ENCODE assay signal across 8 cellular contexts in genomic region chr6:147205690-147206600, GRCh38. TPM values are rescaled to one million over a fixed set of nuclear protein-coding genes. Genes with fewer than 3 reads are reported as not detected.
A peak's percentile ranks its signal among the peaks of the same experiment; 100 is the strongest.
DNase-seq lines count a peak whose midpoint lies in the region; ATAC-seq and TF ChIP-seq lines count a peak whose summit lies in the region.

No MANE protein-coding gene starts in this region.

- no peak overlapping the region for H3K27ac ChIP-seq in PC-9
- H3K27ac ChIP-seq in parathyroid adenoma: peak overlapping the region; percentile 100

- H3K9me3 ChIP-seq in PC-9 (ENCODE audit: insufficient read depth, low read depth) (no peaks in the 10 kb centered on the region), parathyroid adenoma (ENCODE audit: control insufficient read depth, low read length) (no peaks in the 10 kb centered on the region)

- H3K79me2 ChIP-seq in PC-9 (ENCODE audit: low read depth): peaks cover 38% of the 10 kb centered on the region
- H3K79me2 ChIP-seq in parathyroid adenoma: peaks cover 44% of the 10 kb centered on the region

- no peak for ATAC-seq in effector memory CD8-positive, alpha-beta T cell (replicated peaks)

- POLR2A ChIA-PET in PC-9 (lab: Charles Lee; ENCODE audit: unreplicated experiment): no interaction called here

- no peak for TF ChIP-seq CTCF in PC-9 (conservative IDR thresholded peaks at IDR 0.05)
- TF ChIP-seq CTCF in parathyroid adenoma (IDR thresholded peaks at IDR 0.05): no peak
- no peak for TF ChIP-seq CTCF in lower leg skin (IDR thresholded peaks at IDR 0.05)

- no peaks in the 10 kb centered on the region for H3K9me3 Mint-ChIP-seq in activated naive CD4-positive, alpha-beta T cell treated with anti-CD3 and anti-CD28 coated beads for 36 hours
- no peaks in the 10 kb centered on the region for H3K9me3 Mint-ChIP-seq in effector memory CD8-positive, alpha-beta T cell

- 45 to 49% methylated on average over 5 of the region's 5 CpGs for WGBS in lower leg skin, 2 donors

- H4K20me1 ChIP-seq in PC-9 (ENCODE audit: insufficient read depth): no peaks in the 10 kb centered on the region

- intact Hi-C loops in activated naive CD4-positive, alpha-beta T cell treated with anti-CD3 and anti-CD28 coated beads for 36 hours (cut with micrococcal nuclease): loop anchor here (10.0 kb wide), 1 partner anchor 1939 kb away; no protein-coding TSS in a partner anchor
- intact Hi-C loops in PC-9 (cut with micrococcal nuclease; ENCODE audit: unreplicated experiment): no loop called here
- intact Hi-C loops in lower leg skin (cut with DNase I; ENCODE audit: low total_unique reads): no loop called here

- no peak for TF ChIP-seq POLR2A in lower leg skin (IDR thresholded peaks at IDR 0.05)

- H3K4me1 Mint-ChIP-seq in activated naive CD4-positive, alpha-beta T cell treated with anti-CD3 and anti-CD28 coated beads for 36 hours (ENCODE audit: low read depth): peaks cover 29% of the 10 kb centered on the region
- H3K4me1 Mint-ChIP-seq in effector memory CD8-positive, alpha-beta T cell (ENCODE audit: low read depth in 2 of 2): peaks cover 27 to 43% of the 10 kb centered on the region in 2 donors

- H3K9me2 ChIP-seq in PC-9 (ENCODE audit: insufficient read depth): no peaks in the 10 kb centered on the region

- H3K4me1 ChIP-seq in PC-9 (replicated peaks; ENCODE audit: insufficient read depth) (peaks cover 29% of the 10 kb centered on the region), parathyroid adenoma (peaks cover 7% of the 10 kb centered on the region)

- CTCF ChIA-PET in activated naive CD4-positive, alpha-beta T cell treated with anti-CD3 and anti-CD28 coated beads for 36 hours (lab: Charles Lee): no interaction called here
- CTCF ChIA-PET in PC-9 (lab: Charles Lee): no interaction called here

- H3K27me3 ChIP-seq in PC-9 (ENCODE audit: insufficient read depth, low read depth): no peaks in the 10 kb centered on the region
- H3K27me3 ChIP-seq in parathyroid adenoma (ENCODE audit: control insufficient read depth, insufficient read depth, low read length): no peaks in the 10 kb centered on the region

- H3K4me2 ChIP-seq in PC-9: peak overlapping the region; percentile 83
- peak overlapping the region; percentile 79 for H3K4me2 ChIP-seq in parathyroid adenoma (ENCODE audit: low read length)

- DNase-seq in activated naive CD4-positive, alpha-beta T cell treated with anti-CD3 and anti-CD28 coated beads for 36 hours: no peak
- no peak for DNase-seq in activated naive CD4-positive, alpha-beta T cell treated with anti-CD3 and anti-CD28 coated beads, Interleukin-2, amount 50 U/mL, for 16 hours
- DNase-seq in PC-9 (no peak), NCI-H1694 treated with DMSO at 0.1 percent for 48 hours (lab: John Stamatoyannopoulos, UW) (no peak), lower leg skin (ENCODE audit: low spot score in 2 of 2) (no peak)
- DNase-seq in effector memory CD8-positive, alpha-beta T cell: no peak
- no peak for DNase-seq in stimulated activated CD4-positive, alpha-beta T cell treated with anti-CD3 and anti-CD28 coated beads, Interleukin-4, amount 100 ng/mL, for 1 hour

- H3K36me3 Mint-ChIP-seq in activated naive CD4-positive, alpha-beta T cell treated with anti-CD3 and anti-CD28 coated beads for 36 hours (ENCODE audit: low read depth): peaks cover 8% of the 10 kb centered on the region
- peaks cover 26% of the 10 kb centered on the region for H3K36me3 Mint-ChIP-seq in effector memory CD8-positive, alpha-beta T cell (ENCODE audit: insufficient read depth)

- H3K27me3 Mint-ChIP-seq in activated naive CD4-positive, alpha-beta T cell treated with anti-CD3 and anti-CD28 coated beads for 36 hours (ENCODE audit: low read depth): no peaks in the 10 kb centered on the region
- no peaks in the 10 kb centered on the region for H3K27me3 Mint-ChIP-seq in effector memory CD8-positive, alpha-beta T cell

- peak overlapping the region; percentile 65 for H3K4me3 Mint-ChIP-seq in activated naive CD4-positive, alpha-beta T cell treated with anti-CD3 and anti-CD28 coated beads for 36 hours
- H3K4me3 Mint-ChIP-seq in effector memory CD8-positive, alpha-beta T cell: peak overlapping the region; percentile 92 to 93

- H2AFZ ChIP-seq in PC-9 (no peak overlapping the region), parathyroid adenoma (no peak overlapping the region)

- peaks cover 14% of the 10 kb centered on the region for H3F3A ChIP-seq in PC-9 (ENCODE audit: insufficient read depth, low read depth)

- peak overlapping the region; percentile 100 for H3K9ac ChIP-seq in parathyroid adenoma

- H3K36me3 ChIP-seq in PC-9 (ENCODE audit: low read depth) (no peaks in the 10 kb centered on the region), parathyroid adenoma (ENCODE audit: control insufficient read depth, insufficient read depth, low read length) (peaks cover 15% of the 10 kb centered on the region)

- H3K27ac Mint-ChIP-seq in activated naive CD4-positive, alpha-beta T cell treated with anti-CD3 and anti-CD28 coated beads for 36 hours: no peak overlapping the region
- peak overlapping the region; percentile 94 to 98 for H3K27ac Mint-ChIP-seq in effector memory CD8-positive, alpha-beta T cell

- H3K4me3 ChIP-seq in PC-9 (peak overlapping the region; percentile 95; the same call in 1 of the 2 replicates), parathyroid adenoma (ENCODE audit: low read depth, low read length) (peak overlapping the region; percentile 99), lower leg skin (ENCODE audit: low read depth, poor library complexity, severe bottlenecking) (no peak overlapping the region)

- no TSS peak for BruUV-seq in PC-9 (replicated peaks; lab: Mats Ljungman, UMichigan)

RNA-seq across cellular contexts. Expression of gene STXBP5, which starts 1.7 kb away (rescaled TPM):
- total RNA-seq in activated naive CD4-positive, alpha-beta T cell treated with anti-CD3 and anti-CD28 coated beads for 36 hours: 1 to 10 TPM; 9.4 to 9.5 TPM
- 4.6 and 4.7 TPM in 2 replicates for total RNA-seq in PC-9 (2021)
- 10 to 100 TPM; 46.7 to 60.5 (median 50.6) TPM for total RNA-seq in lower leg skin
